Comparison of ENCODE assay signal across 8 cellular contexts in genomic region chr4:120741636-120742035, GRCh38.
DNase-seq lines count a peak whose midpoint lies in the region; ATAC-seq and TF ChIP-seq lines count a peak whose summit lies in the region.
"Not testable (repeated sequence)": the region's sequence is repeated elsewhere in the genome, so short reads cannot be mapped to it uniquely, and the experiment has no call there.

No MANE protein-coding gene starts in this region.

- H3K36me3 ChIP-seq in H7 (replicated peaks; ENCODE audit: control insufficient read depth, insufficient read depth, low read length); HUES48 (ENCODE audit: control insufficient read depth, insufficient read depth, low read length); endodermal cell (ENCODE audit: control insufficient read depth, insufficient read depth, low read length); cardiac muscle cell; iPS-20b (ENCODE audit: insufficient read depth, low read depth, low read length); trophoblast cell (ENCODE audit: control insufficient read depth in 1 of 2, insufficient read depth in 2 of 2, low read length in 2 of 2): not testable (repeated sequence)

- not testable (repeated sequence) for H3K9ac ChIP-seq in HUES48 (ENCODE audit: low read depth, low read length); endodermal cell (ENCODE audit: extremely low read depth, low read length, poor library complexity, severe bottlenecking); trophoblast cell (ENCODE audit: low read length)
- H3K9ac ChIP-seq in iPS-20b (ENCODE audit: low read depth, low read length) = peak overlapping the region; percentile 32; the same call in 1 of the 2 replicates

- H3K18ac ChIP-seq in trophoblast cell (ENCODE audit: low read length) = not testable (repeated sequence)

- not testable (repeated sequence) for TF ChIP-seq CTCF in WTC11 (IDR thresholded peaks at IDR 0.05); cardiac muscle cell (IDR thresholded peaks at IDR 0.05; ENCODE audit: low read depth, low read length)
- TF ChIP-seq CTCF in endodermal cell (conservative IDR thresholded peaks at IDR 0.05) = peak; percentile 28

- not testable (repeated sequence) for H4K12ac ChIP-seq in trophoblast cell (ENCODE audit: low read depth, low read length)

- CTCF ChIA-PET in WTC11 (lab: Charles Lee) = not testable (repeated sequence)

- 75 to 90% methylated on average over 4 to 9 of the region's 9 CpGs for WGBS in endodermal cell (ENCODE audit: insufficient coverage in 1 of 2, insufficient read length in 1 of 2), 2 experiments
- no CpG with 5 or more reads among the region's 9 CpGs for WGBS in trophoblast cell (ENCODE audit: extremely low coverage, insufficient coverage, insufficient read length)

- H2BK120ac ChIP-seq in trophoblast cell (ENCODE audit: insufficient read depth, low read length, poor library complexity) = peak overlapping the region; percentile 33

- not testable (repeated sequence) for H3K14ac ChIP-seq in trophoblast cell (ENCODE audit: low read length)

- H2AFZ ChIP-seq in trophoblast cell (ENCODE audit: insufficient read depth, low read length, poor library complexity) = not testable (repeated sequence)

- not testable (repeated sequence) for H3K79me1 ChIP-seq in trophoblast cell (ENCODE audit: low read length)

- not testable (repeated sequence) for H3K79me2 ChIP-seq in trophoblast cell (ENCODE audit: control insufficient read depth, insufficient read depth, low read length, poor library complexity)

- not testable (repeated sequence) for ATAC-seq in WTC11

- peak overlapping the region; percentile 58 for H2BK12ac ChIP-seq in trophoblast cell (ENCODE audit: low read length)

- H3K36me3 Mint-ChIP-seq in WTC11 = peaks cover 11% of the 10 kb centered on the region
- not testable (repeated sequence) for H3K36me3 Mint-ChIP-seq in endodermal cell (ENCODE audit: low read depth)

- H4K91ac ChIP-seq in trophoblast cell (ENCODE audit: low read depth, low read length) = peak overlapping the region; percentile 55

- H3K27me3 Mint-ChIP-seq in WTC11 (ENCODE audit: low read depth); endodermal cell (ENCODE audit: insufficient read depth): not testable (repeated sequence)

- peak overlapping the region; percentile 64 for H3K4me3 Mint-ChIP-seq in WTC11
- peak overlapping the region; percentile 37 for H3K4me3 Mint-ChIP-seq in endodermal cell

- POLR2A ChIA-PET in WTC11 (lab: Charles Lee) = not testable (repeated sequence)

- H3K4ac ChIP-seq in trophoblast cell (ENCODE audit: low read depth, low read length) = not testable (repeated sequence)

- H3K9me3 ChIP-seq in HUES48 (ENCODE audit: control insufficient read depth, insufficient read depth, low read length); endodermal cell (ENCODE audit: control insufficient read depth, low read length); cardiac muscle cell (ENCODE audit: low read depth); iPS-20b (ENCODE audit: insufficient read depth, low read depth, low read length); trophoblast cell (ENCODE audit: insufficient read depth, low read depth, low read length): not testable (repeated sequence)

- not testable (repeated sequence) for H3K4me2 ChIP-seq in trophoblast cell (ENCODE audit: low read length)

- H4K8ac ChIP-seq in trophoblast cell (ENCODE audit: low read depth, low read length) = peak overlapping the region; percentile 38

- H2BK5ac ChIP-seq in trophoblast cell (ENCODE audit: low read depth, low read length, poor library complexity) = peak overlapping the region; percentile 13

- H3K9me3 Mint-ChIP-seq in WTC11, endodermal cell: not testable (repeated sequence)

- H3K4me1 Mint-ChIP-seq in WTC11 = peaks cover 22% of the 10 kb centered on the region
- not testable (repeated sequence) for H3K4me1 Mint-ChIP-seq in endodermal cell

- H3K27ac Mint-ChIP-seq in WTC11 = peak overlapping the region; percentile 35
- peak overlapping the region; percentile 86 for H3K27ac Mint-ChIP-seq in endodermal cell

- not testable (repeated sequence) for H3K4me1 ChIP-seq in HUES48 (ENCODE audit: control insufficient read depth, insufficient read depth, low read length); endodermal cell (ENCODE audit: control insufficient read depth, insufficient read depth, low read length); iPS-20b (ENCODE audit: insufficient read depth, low read length); trophoblast cell (ENCODE audit: control insufficient read depth in 1 of 2, insufficient read depth in 2 of 2, low read length in 2 of 2)
- peaks cover 13% of the 10 kb centered on the region for H3K4me1 ChIP-seq in cardiac muscle cell (ENCODE audit: low read depth)

- H3K27me3 ChIP-seq in H7 (ENCODE audit: control insufficient read depth, insufficient read depth, low read length); HUES48 (ENCODE audit: control insufficient read depth, insufficient read depth, low read length); endodermal cell (ENCODE audit: control insufficient read depth, insufficient read depth, low read length, poor library complexity, severe bottlenecking); cardiac muscle cell; iPS-20b (ENCODE audit: insufficient read depth, low read length); trophoblast cell (ENCODE audit: insufficient read depth, low read length): not testable (repeated sequence)

- not testable (repeated sequence) for H2AK5ac ChIP-seq in trophoblast cell (ENCODE audit: low read length)

- peak overlapping the region; percentile 26 for H3K4me3 ChIP-seq in H7 (ENCODE audit: insufficient read depth, low read depth, low read length)
- H3K4me3 ChIP-seq in HUES48 (ENCODE audit: low read depth, low read length) = peak overlapping the region; percentile 40; the same call in 1 of the 2 replicates
- H3K4me3 ChIP-seq in endodermal cell (ENCODE audit: low read length); cardiac muscle cell; iPS-20b (ENCODE audit: low read length); trophoblast cell (ENCODE audit: low read depth, low read length): not testable (repeated sequence)

- DNase-seq in ELF-1 (ENCODE audit: low read depth, low spot score) (peak; percentile 58), WTC11 (ENCODE audit: low spot score) (peak; percentile 55)
- DNase-seq in H7; endodermal cell; cardiac muscle cell (ENCODE audit: low read depth in 1 of 2, low spot score in 1 of 2); trophoblast cell: not testable (repeated sequence)

- H3K27ac ChIP-seq in HUES48 (ENCODE audit: low read depth, low read length); endodermal cell (ENCODE audit: low read depth, low read length); iPS-20b (ENCODE audit: low read length); trophoblast cell (ENCODE audit: low read depth, low read length): not testable (repeated sequence)
- peak overlapping the region; percentile 48 for H3K27ac ChIP-seq in cardiac muscle cell

- not testable (repeated sequence) for H3K23ac ChIP-seq in trophoblast cell (ENCODE audit: low read length)

TF ChIP-seq in WTC11, 78 proteins besides CTCF, POLR2A, EP300 and RAD21:
- TF ChIP-seq FOXK1 (CRISPR knock-in tag; IDR thresholded peaks at IDR 0.05) = peak; percentile 66; the same call in 1 of the 2 replicates
- peak; percentile 65; the same call in 1 of the 2 replicates for TF ChIP-seq ZNF281 (CRISPR knock-in tag; IDR thresholded peaks at IDR 0.05)
- TF ChIP-seq FOXP1 (CRISPR knock-in tag; IDR thresholded peaks at IDR 0.05; ENCODE audit: borderline replicate concordance) = 0 out of 2 replicates have a peak, but pooled peaks have one; percentile 28
